ENCODE assay signal across 11 cellular contexts in genomic region chr1:101451888-101452287, GRCh38.
DNase-seq lines count a peak whose midpoint lies in the region; ATAC-seq, FAIRE-seq and TF ChIP-seq lines count a peak whose summit lies in the region.
"Had no signal": no experiment of that assay in that cellular context is flagged by ENCODE, and none has a peak within 500 bp of the region (broad histone marks: within the 10 kb centered on the region; RNA-seq: fewer than 3 reads in every experiment).

No MANE protein-coding gene starts in this region.

- no peaks in the 10 kb centered on the region for H3K36me3 ChIP-seq in esophagus squamous epithelium

- H3K9me3 ChIP-seq in esophagus squamous epithelium = no peaks in the 10 kb centered on the region

- no peak for TF ChIP-seq POLR2A in esophagus squamous epithelium (IDR thresholded peaks at IDR 0.05)

- WGBS in esophagus squamous epithelium, 2 donors = 63 to 75% methylated on average over 5 to 6 of the region's 6 CpGs

- intact Hi-C loops in esophagus squamous epithelium (cut with DNase I) = no loop called here

- no peak overlapping the region for H3K4me3 ChIP-seq in esophagus squamous epithelium

- ATAC-seq in activated CD4-positive, CD25-positive, alpha-beta regulatory T cell treated with anti-CD3 and anti-CD28 coated beads, Interleukin-2, amount 50 U/mL, for 24 hours = peak; percentile 90 to 94
- ATAC-seq in GM21528 (IDR thresholded peaks at IDR 0.05; ENCODE audit: low FRiP score, unreplicated experiment) (peak; percentile 72), HG03159 (IDR thresholded peaks at IDR 0.05; ENCODE audit: unreplicated experiment) (peak; percentile 72)
- ATAC-seq: right cardiac atrium had no signal

- no peaks in the 10 kb centered on the region for H3K4me1 ChIP-seq in esophagus squamous epithelium

- FAIRE-seq in endometrium (lab: Jason Lieb, UNC) (peak; percentile 74), D721Med (lab: Jason Lieb, UNC) (no peak)

- DNase-seq in activated CD4-positive, CD25-positive, alpha-beta regulatory T cell treated with anti-CD3 and anti-CD28 coated beads, Interleukin-2, amount 50 U/mL, for 72 hours = no peak
- DNase-seq in D721Med (ENCODE audit: insufficient read length, low spot score) = no peak
- DNase-seq in esophagus squamous epithelium (lab: John Stamatoyannopoulos, UW) = no peak
- no peak for DNase-seq in COR-L47 (lab: John Stamatoyannopoulos, UW)
- DNase-seq: NCI-H82, right cardiac atrium had no signal

- no peak overlapping the region for H3K27ac ChIP-seq in esophagus squamous epithelium
- H3K27ac ChIP-seq: 22Rv1 had no signal

- H3K27me3 ChIP-seq in esophagus squamous epithelium = no peaks in the 10 kb centered on the region

- no peak for TF ChIP-seq CTCF in D721Med (IDR thresholded peaks at IDR 0.05; ENCODE audit: insufficient read depth, missing control alignments)
- no peak for TF ChIP-seq CTCF in esophagus squamous epithelium (IDR thresholded peaks at IDR 0.05)
